8 cellular contexts compared by ENCODE assay signal in the genomic region with DNA sequence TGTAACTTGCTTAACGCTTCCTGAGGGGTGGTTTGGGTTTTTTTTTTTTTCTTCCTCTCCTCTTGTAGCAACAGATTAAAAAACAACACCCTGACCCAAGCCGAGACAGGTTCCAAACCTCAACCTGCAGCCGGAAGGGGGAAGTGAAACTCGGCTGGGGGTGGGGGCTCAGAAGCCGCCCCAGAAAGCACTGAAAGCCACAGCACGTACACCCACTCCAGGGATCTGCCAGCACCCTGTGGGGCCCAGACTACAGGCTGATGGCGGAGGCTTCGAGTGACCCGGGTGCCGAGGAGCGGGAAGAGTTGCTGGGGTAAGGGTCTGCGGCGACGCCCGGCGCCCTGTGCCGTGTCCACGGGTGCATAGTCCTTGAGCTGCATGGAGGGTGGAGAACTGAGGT. TPM values are rescaled to one million over a fixed set of nuclear protein-coding genes. Genes with fewer than 3 reads are reported as not detected.
DNase-seq lines count a peak whose midpoint lies in the region; ATAC-seq and TF ChIP-seq lines count a peak whose summit lies in the region.

Gene LSP1 (plus strand): TSS at position 200 of the 400 bp plus-strand sequence. CDS start 61 bp downstream, at position 261.

- DNase-seq in T-helper 17 cell, result peak; percentile 51 to 72 (median 57)
- DNase-seq in ascending aorta (ENCODE audit: low spot score in 2 of 2), result no peak
- no peak for DNase-seq in T1000 (lab: John Stamatoyannopoulos, UW)
- no peak for DNase-seq in foreskin keratinocyte
- DNase-seq in cerebellum (ENCODE audit: low spot score), result no peak

- H3K27me3 Mint-ChIP-seq in T-helper 17 cell, result no peaks in the 10 kb centered on the region

- TF ChIP-seq CTCF in ascending aorta (IDR thresholded peaks at IDR 0.05), result no peak
- no peak for TF ChIP-seq CTCF in foreskin keratinocyte (conservative IDR thresholded peaks at IDR 0.05)

- peaks cover 37% of the 10 kb centered on the region for H3K4me1 Mint-ChIP-seq in T-helper 17 cell

- H3K9me3 ChIP-seq in T-helper 17 cell (ENCODE audit: control insufficient read depth, low read length, poor library complexity, severe bottlenecking) (no peaks in the 10 kb centered on the region), ascending aorta (no peaks in the 10 kb centered on the region)

- intact Hi-C loops in ascending aorta (cut with DNase I), result no loop called here

- ATAC-seq in GM18517 (IDR thresholded peaks at IDR 0.05; ENCODE audit: unreplicated experiment) (peak; percentile 47), HG02981 (IDR thresholded peaks at IDR 0.05; ENCODE audit: unreplicated experiment) (peak; percentile 32), T-helper 17 cell (peak; percentile 70), foreskin keratinocyte (no peak)

- no peaks in the 10 kb centered on the region for H3K36me3 ChIP-seq in ascending aorta

- H3K27me3 ChIP-seq in ascending aorta (no peaks in the 10 kb centered on the region), foreskin keratinocyte (peaks cover 7% of the 10 kb centered on the region)

- peak within 1 kb of the TSS; percentile 99 for H3K27ac Mint-ChIP-seq in T-helper 17 cell

- peak within 1 kb of the TSS; percentile 100 for H3K4me3 Mint-ChIP-seq in T-helper 17 cell

- H3K4me3 ChIP-seq in ascending aorta, result peak within 1 kb of the TSS in 1 of 2 donors; percentile 5
- H3K4me3 ChIP-seq in skin epidermis, result peak within 1 kb of the TSS; percentile 17 to 54 (median 42)

- peaks cover 4% of the 10 kb centered on the region for H3K36me3 Mint-ChIP-seq in T-helper 17 cell (ENCODE audit: low read depth)

- no peak within 1 kb of the TSS for H3K27ac ChIP-seq in ascending aorta
- peak within 1 kb of the TSS; percentile 26 to 97 (median 84) for H3K27ac ChIP-seq in skin epidermis
- H3K27ac ChIP-seq in foreskin keratinocyte, result no peak within 1 kb of the TSS

- H3K4me1 ChIP-seq in ascending aorta (no peaks in the 10 kb centered on the region), foreskin keratinocyte (no peaks in the 10 kb centered on the region)

RNA-seq across cellular contexts. Expression of gene LSP1, which starts in this region (rescaled TPM):
- total RNA-seq in T-helper 17 cell, result 100 to 1,000 TPM; 297 to 299 TPM
- 41.9 TPM for total RNA-seq in ascending aorta
- total RNA-seq in foreskin keratinocyte, result 0.49 and 1.1 TPM in 2 replicates
- 1.3 and 1.7 TPM in 2 replicates for polyA plus RNA-seq in foreskin keratinocyte
- 0.82 TPM for total RNA-seq in cerebellum

Comparison
In these comparisons a context has a peak if more than half of its experiments do, and no peak if none do; other contexts are left out.
1. RNA of gene LSP1 (total RNA-seq): 297 to 299 TPM in T-helper 17 cell and 41.9 TPM in ascending aorta (single experiment); 0.82 TPM in cerebellum (single experiment) and 0.49 to 1.1 TPM in foreskin keratinocyte; every median in the first group is over 10 times any median in the second.
2. DNase-seq: peak in T-helper 17 cell (3 of 3); none in ascending aorta (0 of 2), T1000 (single experiment), foreskin keratinocyte (0 of 2) and cerebellum (single experiment).
3. H3K27ac ChIP-seq: peak in skin epidermis (21 of 21); none in ascending aorta (0 of 2) and foreskin keratinocyte (single experiment).